ENCODE assay signal across 8 cellular contexts in genomic region chr22:42615092-42615859, GRCh38. TPM values are rescaled to one million over a fixed set of nuclear protein-coding genes. Genes with fewer than 3 reads are reported as not detected.
DNase-seq lines count a peak whose midpoint lies in the region; ATAC-seq and TF ChIP-seq lines count a peak whose summit lies in the region.

No MANE protein-coding gene starts in this region.

- H3K27ac Mint-ChIP-seq in activated CD8-positive, alpha-beta T cell treated with anti-CD3 and anti-CD28 coated beads for 36 hours: peak overlapping the region; percentile 100
- H3K27ac Mint-ChIP-seq in memory B cell: peak overlapping the region; percentile 100

- no peak for TF ChIP-seq CTCF in activated CD8-positive, alpha-beta T cell treated with anti-CD3 and anti-CD28 coated beads for 36 hours (IDR thresholded peaks at IDR 0.05)

- intact Hi-C loops in activated CD8-positive, alpha-beta T cell treated with anti-CD3 and anti-CD28 coated beads for 36 hours (cut with micrococcal nuclease): no loop called here

- DNase-seq in CD1c-positive myeloid dendritic cell (ENCODE audit: extremely low spot score) (peak; percentile 97), NCI-H82 treated with DMSO at 0.1 percent for 48 hours (lab: John Stamatoyannopoulos, UW; ENCODE audit: unreplicated experiment) (peak; percentile 96), memory B cell (ENCODE audit: low spot score in 2 of 2) (peak; percentile 89 to 93)
- peak; percentile 97 for DNase-seq in activated CD8-positive, alpha-beta T cell treated with anti-CD3 and anti-CD28 coated beads for 36 hours
- peak; percentile 75 for DNase-seq in effector CD4-positive, alpha-beta T cell
- peak; percentile 68 for DNase-seq in stimulated activated CD8-positive, alpha-beta memory T cell treated with anti-CD3 and anti-CD28 coated beads, Interleukin-12 subunit alpha, Interleukin-12 subunit beta, amount 100 ng/mL, for 1 hour (ENCODE audit: low read depth)

- no peaks in the 10 kb centered on the region for H3K9me3 Mint-ChIP-seq in activated CD8-positive, alpha-beta T cell treated with anti-CD3 and anti-CD28 coated beads for 36 hours
- H3K9me3 Mint-ChIP-seq in memory B cell: no peaks in the 10 kb centered on the region

- ATAC-seq in GM19397 (IDR thresholded peaks at IDR 0.05; ENCODE audit: unreplicated experiment) (peak; percentile 46), HG03571 (IDR thresholded peaks at IDR 0.05; ENCODE audit: unreplicated experiment) (peak; percentile 43), memory B cell (ENCODE audit: low read depth) (peak; percentile 72)
- ATAC-seq in activated CD8-positive, alpha-beta T cell treated with anti-CD3 and anti-CD28 coated beads for 36 hours: peak; percentile 81

- POLR2A ChIA-PET in activated CD8-positive, alpha-beta T cell treated with anti-CD3 and anti-CD28 coated beads for 36 hours (lab: Charles Lee): interaction anchor here (0.7 to 9.0 kb wide), 38 partner anchors 9 to 1166 kb away, joined by 3 to 102 read pairs (median 4); partner anchors contain the start of genes ACO2, CYB5R3 and PHF5A

- no peaks in the 10 kb centered on the region for H3K27me3 Mint-ChIP-seq in activated CD8-positive, alpha-beta T cell treated with anti-CD3 and anti-CD28 coated beads for 36 hours
- no peaks in the 10 kb centered on the region for H3K27me3 Mint-ChIP-seq in memory B cell

- peaks cover 44% of the 10 kb centered on the region for H3K4me1 Mint-ChIP-seq in activated CD8-positive, alpha-beta T cell treated with anti-CD3 and anti-CD28 coated beads for 36 hours (ENCODE audit: low read depth)
- peaks cover 26% of the 10 kb centered on the region for H3K4me1 Mint-ChIP-seq in memory B cell

- peak overlapping the region; percentile 91 for H3K4me3 Mint-ChIP-seq in activated CD8-positive, alpha-beta T cell treated with anti-CD3 and anti-CD28 coated beads for 36 hours
- H3K4me3 Mint-ChIP-seq in memory B cell: peak overlapping the region; percentile 89

- CTCF ChIA-PET in activated CD8-positive, alpha-beta T cell treated with anti-CD3 and anti-CD28 coated beads for 36 hours (lab: Charles Lee): interaction anchor here (1.0 kb wide), 2 partner anchors 11 to 33 kb away, joined by 3 to 5 read pairs; no protein-coding TSS in a partner anchor

- H3K36me3 Mint-ChIP-seq in activated CD8-positive, alpha-beta T cell treated with anti-CD3 and anti-CD28 coated beads for 36 hours (ENCODE audit: low read depth): peaks cover 25% of the 10 kb centered on the region
- H3K36me3 Mint-ChIP-seq in memory B cell: peaks cover 6% of the 10 kb centered on the region

RNA-seq across cellular contexts. Expression of gene POLDIP3, which starts 0.6 kb away (rescaled TPM):
- total RNA-seq in activated CD8-positive, alpha-beta T cell treated with anti-CD3 and anti-CD28 coated beads for 36 hours: 10 to 100 TPM; 70.2 to 71.1 TPM

RNA-seq across cellular contexts. Expression of gene ATP5MGL, which starts 25.1 kb away (rescaled TPM):
- total RNA-seq in activated CD8-positive, alpha-beta T cell treated with anti-CD3 and anti-CD28 coated beads for 36 hours: under 1 TPM; 0.54 to 0.59 TPM

RNA-seq across cellular contexts. Expression of gene CYB5R3, which starts 33.9 kb away (rescaled TPM):
- total RNA-seq in activated CD8-positive, alpha-beta T cell treated with anti-CD3 and anti-CD28 coated beads for 36 hours: 10 to 100 TPM; 64.2 to 64.3 TPM

Comparison
In these comparisons a context has a peak if more than half of its experiments do, and no peak if none do; other contexts are left out.
1. Peak in every context shown above with its lines: DNase-seq and ATAC-seq.